ENCODE assay signal across 7 cellular contexts in genomic region chr18:24271381-24272331, GRCh38.
DNase-seq lines count a peak whose midpoint lies in the region; ATAC-seq, FAIRE-seq and TF ChIP-seq lines count a peak whose summit lies in the region.

No MANE protein-coding gene starts in this region.

- TF ChIP-seq EP300 in HepG2 (IDR thresholded peaks at IDR 0.05; ENCODE audit: low read depth in 2 of 2, low read length in 2 of 2) (no peak), HepG2 (CRISPR knock-in tag; IDR thresholded peaks at IDR 0.05; ENCODE audit: borderline replicate concordance) (no peak)

- H3K4me3 Mint-ChIP-seq in T-cell: peak overlapping the region; percentile 53 to 73 (median 67)

- peaks cover 5% of the 10 kb centered on the region for H3K36me3 Mint-ChIP-seq in T-cell

- CTCF ChIA-PET in T-cell (lab: Charles Lee) (no interaction called here), HepG2 (lab: Yijun Ruan, JAX; ENCODE audit: low intra/inter-chr PET ratio, low total read pairs) (no interaction called here)

- ATAC-seq in T-cell (replicated peaks in 1 of 4) (peak in 3 of 4 experiments; percentile 37 to 52 (median 51)), HepG2 (peak; percentile 96)

- H3K27ac ChIP-seq in HUES6 (ENCODE audit: low read depth, low read length) (no peak overlapping the region), HepG2 (ENCODE audit: extremely low read length, insufficient read depth, low read length) (no peak overlapping the region)

- TF ChIP-seq POLR2A in HepG2 (IDR thresholded peaks at IDR 0.05; ENCODE audit: insufficient read depth in 1 of 2, low read depth in 2 of 2, low read length in 2 of 2): no peak

- H3K4me1 ChIP-seq in HUES6 (ENCODE audit: control insufficient read depth, insufficient read depth, low read length) (peaks cover 16% of the 10 kb centered on the region; the same call in 1 of the 2 replicates), HepG2 (ENCODE audit: insufficient read depth, low read length) (peaks cover 9% of the 10 kb centered on the region; the same call in 1 of the 2 replicates)

- no peaks in the 10 kb centered on the region for H3K79me2 ChIP-seq in HepG2 (ENCODE audit: insufficient read depth, low read length)

- H3K9me3 ChIP-seq in HUES6 (ENCODE audit: control insufficient read depth, insufficient read depth, low read depth, low read length): no peaks in the 10 kb centered on the region
- H3K9me3 ChIP-seq in HepG2 (ENCODE audit: low read length): no peaks in the 10 kb centered on the region

- H3K9me3 Mint-ChIP-seq in T-cell: peaks cover 0 to 6% (median 0%) of the 10 kb centered on the region in 3 donors

- 2% methylated on average over 49 of the region's 97 CpGs for WGBS in HepG2 (ENCODE audit: low lambda C conversion rate)

- peaks cover 0 to 8% (median 6%) of the 10 kb centered on the region in 3 donors for H3K4me1 Mint-ChIP-seq in T-cell

- no peak overlapping the region for H2AFZ ChIP-seq in HepG2 (ENCODE audit: low read length)

- peak overlapping the region; percentile 67 for H3K4me2 ChIP-seq in HepG2 (ENCODE audit: low read depth, low read length)

- intact Hi-C loops in HepG2 (cut with micrococcal nuclease; ENCODE audit: unreplicated experiment): loop anchor here (10.0 kb wide), 1 partner anchor 97 kb away; no protein-coding TSS in a partner anchor

- DNase-seq in GM03348 (ENCODE audit: low spot score): peak; percentile 86
- DNase-seq in T-cell: peak in 2 of 34 experiments; percentile 5 to 8
- peak; percentile 86 for DNase-seq in ecto neural progenitor cell (ENCODE audit: low spot score)
- DNase-seq in HepG2 (ENCODE audit: low spot score): peak; percentile 4
- DNase-seq in stimulated activated CD4-positive, alpha-beta T cell treated with anti-CD3 and anti-CD28 coated beads, Interleukin-2, amount 100 ng/mL, for 48 hours: peak; percentile 19 to 20
- no peak for DNase-seq in GDM1 (lab: John Stamatoyannopoulos, UW)

- no TSS peak for BruUV-seq in HepG2 (replicated peaks; lab: Mats Ljungman, UMichigan)

- H3K27me3 Mint-ChIP-seq in T-cell: peaks cover 29 to 51% of the 10 kb centered on the region in 2 donors

- H3K9ac ChIP-seq in HUES6 (ENCODE audit: low read length) (peak overlapping the region; percentile 73), HepG2 (ENCODE audit: insufficient read depth, low read depth, low read length) (no peak overlapping the region)

- no peaks in the 10 kb centered on the region for H4K20me1 ChIP-seq in HepG2 (ENCODE audit: insufficient read depth, low read length)

- POLR2A ChIA-PET in T-cell (lab: Charles Lee) (no interaction called here), HepG2 (lab: Yijun Ruan, JAX) (no interaction called here)

- H3K36me3 ChIP-seq in HUES6 (ENCODE audit: control insufficient read depth, insufficient read depth, low read length) (no peaks in the 10 kb centered on the region), HepG2 (replicated peaks in 1 of 2; ENCODE audit: control insufficient read depth in 1 of 2, insufficient read depth in 2 of 2, low read length in 2 of 2) (no peaks in the 10 kb centered on the region)

- H3K27ac Mint-ChIP-seq in T-cell: peak overlapping the region in 1 of 2 donors; percentile 44

- FAIRE-seq in HepG2 (lab: Jason Lieb, UNC): no peak

- no peak for TF ChIP-seq RAD21 in HepG2 (CRISPR knock-in tag; IDR thresholded peaks at IDR 0.05)

- in situ Hi-C loops in HepG2 (cut with HindIII; ENCODE audit: extremely low pct_ligation_motif_present, low pct_unique_long_range_greater_than_20kb): no loop called here

- H3K27me3 ChIP-seq in HUES6 (ENCODE audit: control insufficient read depth, insufficient read depth, low read length) (no peaks in the 10 kb centered on the region), HepG2 (ENCODE audit: control insufficient read depth in 1 of 2, insufficient read depth in 2 of 2, low read length in 2 of 2) (peaks cover 3 to 28% of the 10 kb centered on the region in 2 experiments)

- TF ChIP-seq CTCF in HepG2 (CRISPR knock-in tag; IDR thresholded peaks at IDR 0.05): no peak

- H3K4me3 ChIP-seq in HUES6 (ENCODE audit: low read depth, low read length) (peak overlapping the region; percentile 92), HepG2 (replicated peaks in 1 of 3; ENCODE audit: insufficient read depth in 1 of 3, low read depth in 2 of 3, low read length in 3 of 3) (peak overlapping the region; percentile 30 to 65 (median 46); a peak in 5 of 6 replicates)

TF ChIP-seq in HepG2, 621 proteins besides CTCF, POLR2A, EP300 and RAD21 (continues in another document):
- TF ChIP-seq HOXD1 (CRISPR knock-in tag; IDR thresholded peaks at IDR 0.05) (no peak), ZNF598 (CRISPR knock-in tag; IDR thresholded peaks at IDR 0.05; ENCODE audit: borderline replicate concordance) (no peak), SMC3 (IDR thresholded peaks at IDR 0.05; ENCODE audit: low read length) (no peak), FOXP1 (IDR thresholded peaks at IDR 0.05) (no peak), FOXP1 (CRISPR knock-in tag; IDR thresholded peaks at IDR 0.05) (no peak), IRX3 (CRISPR knock-in tag; IDR thresholded peaks at IDR 0.05; ENCODE audit: borderline replicate concordance, low read depth) (no peak), HMGA1 (CRISPR knock-in tag; conservative IDR thresholded peaks at IDR 0.05) (no peak), ETV5 (CRISPR knock-in tag; IDR thresholded peaks at IDR 0.05; ENCODE audit: borderline replicate concordance) (no peak), NR3C1 (CRISPR knock-in tag; IDR thresholded peaks at IDR 0.05) (no peak), BCL6 (CRISPR knock-in tag; IDR thresholded peaks at IDR 0.05) (peak; percentile 35; the same call in 1 of the 2 replicates), PRMT3 (CRISPR knock-in tag; IDR thresholded peaks at IDR 0.05; ENCODE audit: borderline replicate concordance, low read depth) (no peak), CERS6 (CRISPR knock-in tag; IDR thresholded peaks at IDR 0.05) (no peak), ZNF335 (CRISPR knock-in tag; IDR thresholded peaks at IDR 0.05) (no peak), HNRNPLL (IDR thresholded peaks at IDR 0.05; ENCODE audit: low read depth, low read length, poor library complexity, severe bottlenecking) (peak; percentile 76), CC2D1A (CRISPR knock-in tag; IDR thresholded peaks at IDR 0.05) (no peak), ZNF280D (CRISPR knock-in tag; IDR thresholded peaks at IDR 0.05) (no peak), ARID2 (CRISPR knock-in tag; IDR thresholded peaks at IDR 0.05; ENCODE audit: borderline replicate concordance) (no peak), SETDB1 (CRISPR knock-in tag; IDR thresholded peaks at IDR 0.05; ENCODE audit: borderline replicate concordance) (no peak), MATR3 (CRISPR knock-in tag; IDR thresholded peaks at IDR 0.05) (no peak), KDM5B (CRISPR knock-in tag; IDR thresholded peaks at IDR 0.05; ENCODE audit: borderline replicate concordance) (no peak), SMAD1 (CRISPR knock-in tag; IDR thresholded peaks at IDR 0.05; ENCODE audit: borderline replicate concordance, low read depth) (no peak), ZNF180 (CRISPR knock-in tag; IDR thresholded peaks at IDR 0.05; ENCODE audit: borderline replicate concordance, low read depth) (no peak)
- TF ChIP-seq, protein P1, sequence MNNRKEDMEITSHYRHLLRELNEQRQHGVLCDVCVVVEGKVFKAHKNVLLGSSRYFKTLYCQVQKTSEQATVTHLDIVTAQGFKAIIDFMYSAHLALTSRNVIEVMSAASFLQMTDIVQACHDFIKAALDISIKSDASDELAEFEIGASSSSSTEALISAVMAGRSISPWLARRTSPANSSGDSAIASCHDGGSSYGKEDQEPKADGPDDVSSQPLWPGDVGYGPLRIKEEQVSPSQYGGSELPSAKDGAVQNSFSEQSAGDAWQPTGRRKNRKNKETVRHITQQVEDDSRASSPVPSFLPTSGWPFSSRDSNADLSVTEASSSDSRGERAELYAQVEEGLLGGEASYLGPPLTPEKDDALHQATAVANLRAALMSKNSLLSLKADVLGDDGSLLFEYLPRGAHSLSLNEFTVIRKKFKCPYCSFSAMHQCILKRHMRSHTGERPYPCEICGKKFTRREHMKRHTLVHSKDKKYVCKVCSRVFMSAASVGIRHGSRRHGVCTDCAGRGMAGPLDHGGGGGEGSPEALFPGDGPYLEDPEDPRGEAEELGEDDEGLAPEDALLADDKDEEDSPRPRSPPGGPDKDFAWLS (CRISPR knock-in tag; IDR thresholded peaks at IDR 0.05; ENCODE audit: borderline replicate concordance): no peak
